Comparison of ENCODE assay signal across 9 cellular contexts in genomic region chr1:145891143-145891542, GRCh38. TPM values are rescaled to one million over a fixed set of nuclear protein-coding genes. Genes with fewer than 3 reads are reported as not detected.
A peak's percentile ranks its signal among the peaks of the same experiment; 100 is the strongest.
DNase-seq lines count a peak whose midpoint lies in the region; ATAC-seq and TF ChIP-seq lines count a peak whose summit lies in the region.
"Had no signal": no experiment of that assay in that cellular context is flagged by ENCODE, and none has a peak within 500 bp of the region (broad histone marks: within the 10 kb centered on the region; RNA-seq: fewer than 3 reads in every experiment).

No MANE protein-coding gene starts in this region.

- intact Hi-C loops in activated CD4-positive, alpha-beta T cell treated with anti-CD3 and anti-CD28 coated beads for 36 hours (cut with DNase I, micrococcal nuclease) = loop anchor here in 1 of 2 experiments (1.0 to 5.0 kb wide), 2 partner anchors 44 to 122 kb away; partner anchors contain the start of gene NUDT17

- DNase-seq in LNCaP clone FGC (ENCODE audit: low read depth) (peak; percentile 91), astrocyte of the spinal cord (ENCODE audit: low read depth, low spot score) (peak; percentile 88), COLO829 (ENCODE audit: low spot score) (no peak), HK-2 (ENCODE audit: unreplicated experiment) (no peak)
- no peak for DNase-seq in activated CD4-positive, alpha-beta T cell treated with anti-CD3 and anti-CD28 coated beads, Interleukin-2, amount 50 U/mL, for 48 hours
- DNase-seq in activated CD4-positive, alpha-beta T cell treated with anti-CD3 and anti-CD28 coated beads for 36 hours = no peak

- peaks cover 2% of the 10 kb centered on the region for H3K4me1 Mint-ChIP-seq in activated CD4-positive, alpha-beta T cell treated with anti-CD3 and anti-CD28 coated beads for 36 hours

- TF ChIP-seq CTCF in LNCaP clone FGC (IDR thresholded peaks at IDR 0.05; ENCODE audit: control insufficient read depth, extremely low read depth, insufficient read depth) (no peak), astrocyte of the spinal cord (IDR thresholded peaks at IDR 0.05; ENCODE audit: low read depth, low read length) (no peak)

- H3K27ac ChIP-seq in layer of hippocampus (ENCODE audit: low read depth, low read length) (peak overlapping the region; percentile 84), temporal lobe (ENCODE audit: low read depth, low read length) (peak overlapping the region; percentile 85)

- H3K4me3 Mint-ChIP-seq in activated CD4-positive, alpha-beta T cell treated with anti-CD3 and anti-CD28 coated beads for 36 hours = no peak overlapping the region
- H3K4me3 Mint-ChIP-seq: H9 had no signal

- no peak for ATAC-seq in activated CD4-positive, alpha-beta T cell treated with anti-CD3 and anti-CD28 coated beads for 36 hours

- H3K4me3 ChIP-seq in LNCaP clone FGC (ENCODE audit: low read depth, low read length) (peak overlapping the region; percentile 26), astrocyte of the spinal cord (ENCODE audit: low read depth, low read length) (no peak overlapping the region)

- POLR2A ChIA-PET in activated CD4-positive, alpha-beta T cell treated with anti-CD3 and anti-CD28 coated beads for 36 hours (lab: Charles Lee) = interaction anchor here (1.0 kb wide), 1 partner anchor 160 kb away, joined by 4 read pairs; no protein-coding TSS in a partner anchor

- H3K27me3 Mint-ChIP-seq in activated CD4-positive, alpha-beta T cell treated with anti-CD3 and anti-CD28 coated beads for 36 hours = no peaks in the 10 kb centered on the region

- H3K27me3 ChIP-seq in layer of hippocampus (ENCODE audit: control insufficient read depth, insufficient read depth, low read length) = no peaks in the 10 kb centered on the region

- no peaks in the 10 kb centered on the region for H3K36me3 Mint-ChIP-seq in activated CD4-positive, alpha-beta T cell treated with anti-CD3 and anti-CD28 coated beads for 36 hours (ENCODE audit: low read depth)

- no peaks in the 10 kb centered on the region for H3K9me3 Mint-ChIP-seq in activated CD4-positive, alpha-beta T cell treated with anti-CD3 and anti-CD28 coated beads for 36 hours (ENCODE audit: low read depth)
- H3K9me3 Mint-ChIP-seq: H9 had no signal

- H3K27ac Mint-ChIP-seq in activated CD4-positive, alpha-beta T cell treated with anti-CD3 and anti-CD28 coated beads for 36 hours = no peak overlapping the region
- H3K27ac Mint-ChIP-seq: H9 had no signal

- in situ Hi-C loops in astrocyte of the spinal cord (cut with HindIII; ENCODE audit: low sequenced_read_pairs) = no loop called here

- CTCF ChIA-PET in activated CD4-positive, alpha-beta T cell treated with anti-CD3 and anti-CD28 coated beads for 36 hours (lab: Charles Lee) = interaction anchor here (0.7 to 3.1 kb wide), 14 partner anchors 8 to 125 kb away, joined by 3 to 20 read pairs (median 5); partner anchors contain the start of genes ITGA10, NUDT17 and RBM8A

RNA-seq across cellular contexts. Expression of gene ANKRD35, which starts 5.5 kb away (rescaled TPM):
- total RNA-seq in temporal lobe = 1.7 TPM
- under 1 TPM; 0.30 to 0.55 TPM for total RNA-seq in activated CD4-positive, alpha-beta T cell treated with anti-CD3 and anti-CD28 coated beads for 36 hours

RNA-seq across cellular contexts. Expression of gene ITGA10, which starts 18.7 kb away (rescaled TPM):
- 0.49 TPM for total RNA-seq in temporal lobe
- total RNA-seq in activated CD4-positive, alpha-beta T cell treated with anti-CD3 and anti-CD28 coated beads for 36 hours = 1 to 10 TPM in 1 of 2 experiments, under 1 TPM in 1; 0.86 to 1.0 TPM

RNA-seq across cellular contexts. Expression of gene PEX11B, which starts 27.4 kb away (rescaled TPM):
- total RNA-seq in temporal lobe = 32.5 TPM
- 10 to 100 TPM; 22.6 to 26.4 TPM for total RNA-seq in activated CD4-positive, alpha-beta T cell treated with anti-CD3 and anti-CD28 coated beads for 36 hours

RNA-seq across cellular contexts. Expression of gene PIAS3, which starts 32.3 kb away (rescaled TPM):
- 8.4 TPM for total RNA-seq in temporal lobe
- 10 to 100 TPM; 20.0 to 22.0 TPM for total RNA-seq in activated CD4-positive, alpha-beta T cell treated with anti-CD3 and anti-CD28 coated beads for 36 hours

RNA-seq across cellular contexts. Expression of gene RBM8A, which starts 36.1 kb away (rescaled TPM):
- total RNA-seq in temporal lobe = 71.3 TPM
- 100 to 1,000 TPM; 293 to 330 TPM for total RNA-seq in activated CD4-positive, alpha-beta T cell treated with anti-CD3 and anti-CD28 coated beads for 36 hours

Comparison
In these comparisons a context has a peak if more than half of its experiments do, and no peak if none do; other contexts are left out.
1. DNase-seq: peak in LNCaP clone FGC (single experiment) and astrocyte of the spinal cord (single experiment); none in activated CD4-positive, alpha-beta T cell treated with anti-CD3 and anti-CD28 coated beads, Interleukin-2, amount 50 U/mL, for 48 hours (0 of 2), activated CD4-positive, alpha-beta T cell treated with anti-CD3 and anti-CD28 coated beads for 36 hours (single experiment), COLO829 (single experiment) and HK-2 (single experiment).